8 cellular contexts compared by ENCODE assay signal in genomic region chr4:140426610-140427103, GRCh38. TPM values are rescaled to one million over a fixed set of nuclear protein-coding genes. Genes with fewer than 3 reads are reported as not detected.
A peak's percentile ranks its signal among the peaks of the same experiment; 100 is the strongest.
DNase-seq lines count a peak whose midpoint lies in the region; ATAC-seq and TF ChIP-seq lines count a peak whose summit lies in the region.

No MANE protein-coding gene starts in this region.

- BruUV-seq in A673 (replicated peaks; lab: Mats Ljungman, UMichigan) (no TSS peak), PC-9 (replicated peaks; lab: Mats Ljungman, UMichigan) (no TSS peak)

- peak overlapping the region; percentile 29 for H3K27ac ChIP-seq in A673 (ENCODE audit: low read depth, low read length, poor library complexity, severe bottlenecking)
- H3K27ac ChIP-seq in PC-9 = no peak overlapping the region

- no peaks in the 10 kb centered on the region for H4K20me1 ChIP-seq in PC-9 (ENCODE audit: insufficient read depth)

- intact Hi-C loops in A673 (cut with micrococcal nuclease; ENCODE audit: unreplicated experiment) = loop anchor here (5.0 kb wide), 1 partner anchor 426 kb away; no protein-coding TSS in a partner anchor
- intact Hi-C loops in PC-9 (cut with micrococcal nuclease; ENCODE audit: unreplicated experiment) = no loop called here

- DNase-seq in A673 (ENCODE audit: low spot score) (peak; percentile 41), PC-9 (no peak), erythroblast (lab: John Stamatoyannopoulos, UW) (peak; percentile 64 to 66), omental fat pad (ENCODE audit: low spot score) (no peak), epidermal melanocyte (ENCODE audit: insufficient read length, low spot score) (no peak)
- DNase-seq in activated CD8-positive, alpha-beta memory T cell treated with anti-CD3 and anti-CD28 coated beads for 24 hours = no peak

- no peak for TF ChIP-seq POLR2A in erythroblast (IDR thresholded peaks at IDR 0.05; ENCODE audit: low read length)

- CTCF ChIA-PET in A673 (lab: Charles Lee) = interaction anchor here (0.7 to 1.2 kb wide), 2 partner anchors 53 to 424 kb away, joined by 3 to 4 read pairs; partner anchors contain the start of gene SCOC
- CTCF ChIA-PET in PC-9 (lab: Charles Lee) = no interaction called here

- no peaks in the 10 kb centered on the region for H3K79me2 ChIP-seq in PC-9 (ENCODE audit: low read depth)

- H3K36me3 ChIP-seq in A673 (ENCODE audit: insufficient read depth, low read length, poor library complexity, severe bottlenecking) = no peaks in the 10 kb centered on the region
- no peaks in the 10 kb centered on the region for H3K36me3 ChIP-seq in PC-9 (ENCODE audit: low read depth)

- H3K9me3 ChIP-seq in A673 (ENCODE audit: low read depth, low read length, poor library complexity, severe bottlenecking) (no peaks in the 10 kb centered on the region), PC-9 (ENCODE audit: insufficient read depth, low read depth) (no peaks in the 10 kb centered on the region)

- H3F3A ChIP-seq in PC-9 (ENCODE audit: insufficient read depth, low read depth) = no peaks in the 10 kb centered on the region

- H3K9me2 ChIP-seq in PC-9 (ENCODE audit: insufficient read depth) = no peaks in the 10 kb centered on the region

- H3K27me3 ChIP-seq in A673 (replicated peaks; ENCODE audit: insufficient read depth, low read depth, low read length, poor library complexity) (no peaks in the 10 kb centered on the region), PC-9 (ENCODE audit: insufficient read depth, low read depth) (no peaks in the 10 kb centered on the region)

- no peak overlapping the region for H2AFZ ChIP-seq in PC-9

- H3K4me3 ChIP-seq in A673 (ENCODE audit: low read depth, low read length, poor library complexity, severe bottlenecking) (peak overlapping the region; percentile 68), PC-9 (peak overlapping the region; percentile 68; the same call in 1 of the 2 replicates)

- no peaks in the 10 kb centered on the region for H3K4me1 ChIP-seq in A673 (ENCODE audit: insufficient read depth, low read length, poor library complexity, severe bottlenecking)
- H3K4me1 ChIP-seq in PC-9 (replicated peaks; ENCODE audit: insufficient read depth) = no peaks in the 10 kb centered on the region

- POLR2A ChIA-PET in A673 (lab: Charles Lee; ENCODE audit: low non-redundant PET) (no interaction called here), PC-9 (lab: Charles Lee; ENCODE audit: unreplicated experiment) (no interaction called here)

- ATAC-seq in GM18909 (IDR thresholded peaks at IDR 0.05; ENCODE audit: poor library complexity, unreplicated experiment) = peak; percentile 16
- ATAC-seq in HG03439 (IDR thresholded peaks at IDR 0.05; ENCODE audit: unreplicated experiment) = peak; percentile 21
- peak; percentile 26 for ATAC-seq in omental fat pad (ENCODE audit: low FRiP score)

- H3K4me2 ChIP-seq in PC-9 = peak overlapping the region; percentile 88

- TF ChIP-seq CTCF in A673 (conservative IDR thresholded peaks at IDR 0.05; ENCODE audit: low read depth, low read length) = peak; percentile 22; the same call in 1 of the 2 replicates
- no peak for TF ChIP-seq CTCF in PC-9 (conservative IDR thresholded peaks at IDR 0.05)
- no peak for TF ChIP-seq CTCF in omental fat pad (IDR thresholded peaks at IDR 0.05)

RNA-seq across cellular contexts. Expression of gene CLGN, which starts 0.8 kb away (rescaled TPM):
- 7.3 and 9.2 TPM in 2 replicates for total RNA-seq in A673 (2021)
- 0.35 and 0.38 TPM in 2 replicates for total RNA-seq in PC-9 (2021)
- under 1 TPM; 0.19 to 0.48 (median 0.38) TPM for total RNA-seq in omental fat pad

RNA-seq across cellular contexts. Expression of gene SCOC, which starts 53.2 kb away (rescaled TPM):
- 44.2 and 44.7 TPM in 2 replicates for total RNA-seq in A673 (2021)
- total RNA-seq in PC-9 (2021) = 41.7 and 53.0 TPM in 2 replicates
- 10 to 100 TPM; 28.6 to 40.5 (median 37.9) TPM for total RNA-seq in omental fat pad

Comparison
In these comparisons a context has a peak if more than half of its experiments do, and no peak if none do; other contexts are left out.
1. DNase-seq: peak in A673 (single experiment) and erythroblast (2 of 2); none in PC-9 (0 of 2), omental fat pad (single experiment), epidermal melanocyte (single experiment) and activated CD8-positive, alpha-beta memory T cell treated with anti-CD3 and anti-CD28 coated beads for 24 hours (single experiment).
2. Peak in every context shown above with its lines, with median percentiles within 50 percentile points of each other: ATAC-seq.